10 cellular contexts compared by ENCODE assay signal in genomic region chr3:124985358-124985757, GRCh38. TPM values are rescaled to one million over a fixed set of nuclear protein-coding genes. Genes with fewer than 3 reads are reported as not detected.
DNase-seq lines count a peak whose midpoint lies in the region; ATAC-seq and TF ChIP-seq lines count a peak whose summit lies in the region.
"Had no signal": no experiment of that assay in that cellular context is flagged by ENCODE, and none has a peak within 500 bp of the region (broad histone marks: within the 10 kb centered on the region; RNA-seq: fewer than 3 reads in every experiment).

No MANE protein-coding gene starts in this region.

- WGBS in mammary epithelial cell (ENCODE audit: low coverage, missing lambda C conversion rate) = 48% methylated on average over 4 of the region's 4 CpGs

- dilution Hi-C loops in mammary epithelial cell (cut with HindIII; ENCODE audit: low sequenced_read_pairs) = no loop called here

- H3K4me3 ChIP-seq in mammary epithelial cell (replicated peaks in 1 of 3; ENCODE audit: insufficient read depth in 1 of 3, low read depth in 2 of 3, low read length in 3 of 3) (no peak overlapping the region), uterus (no peak overlapping the region)

- no peaks in the 10 kb centered on the region for H4K20me1 ChIP-seq in mammary epithelial cell (ENCODE audit: insufficient read depth, low read length)

- H3K9ac ChIP-seq in mammary epithelial cell (ENCODE audit: insufficient read depth, low read length) = no peak overlapping the region

- TF ChIP-seq POLR2A in uterus (IDR thresholded peaks at IDR 0.05) = no peak

- peak overlapping the region; percentile 62 for H3K27ac ChIP-seq in mammary epithelial cell (ENCODE audit: insufficient read depth, low read depth, low read length)
- peak overlapping the region; percentile 47 to 73 for H3K27ac ChIP-seq in uterus
- H3K27ac ChIP-seq: neutrophil had no signal

- H3K4me1 ChIP-seq in mammary epithelial cell (ENCODE audit: insufficient read depth, low read length) = peaks cover 19% of the 10 kb centered on the region
- H3K4me1 ChIP-seq in uterus = no peaks in the 10 kb centered on the region

- H3K4me2 ChIP-seq in mammary epithelial cell (ENCODE audit: insufficient read depth, low read depth, low read length) = peak overlapping the region; percentile 44

- H3K27me3 ChIP-seq in mammary epithelial cell (ENCODE audit: insufficient read depth, low read length) (no peaks in the 10 kb centered on the region), uterus (no peaks in the 10 kb centered on the region)
- H3K27me3 ChIP-seq: neutrophil had no signal

- intact Hi-C loops in mammary epithelial cell (cut with micrococcal nuclease) = no loop called here
- intact Hi-C loops in uterus (cut with DNase I; ENCODE audit: low total_unique reads) = no loop called here

- no peak for TF ChIP-seq EP300 in Ishikawa (IDR thresholded peaks at IDR 0.05; ENCODE audit: borderline replicate concordance)

- ATAC-seq in left lobe of liver = peak; percentile 26
- ATAC-seq in GM21423 (IDR thresholded peaks at IDR 0.05; ENCODE audit: unreplicated experiment) = no peak

- H3K36me3 ChIP-seq in mammary epithelial cell (ENCODE audit: insufficient read depth, low read length) = no peaks in the 10 kb centered on the region
- H3K36me3 ChIP-seq in uterus = no peaks in the 10 kb centered on the region
- H3K36me3 ChIP-seq: neutrophil had no signal

- H3K9me3 ChIP-seq in mammary epithelial cell (replicated peaks; ENCODE audit: insufficient read depth, low read length) (no peaks in the 10 kb centered on the region), uterus (no peaks in the 10 kb centered on the region)
- H3K9me3 ChIP-seq: neutrophil had no signal

- in situ Hi-C loops in mammary epithelial cell (cut with MboI; ENCODE audit: low sequenced_read_pairs in 2 of 2) = no loop called here

- H2AFZ ChIP-seq in mammary epithelial cell (ENCODE audit: low read depth, low read length) = no peak overlapping the region

- DNase-seq in mammary epithelial cell (peak; percentile 18), left lobe of liver (ENCODE audit: low spot score) (no peak), uterus (no peak), GM19238 (ENCODE audit: insufficient read length, low spot score) (no peak), HuH-7.5 (ENCODE audit: low spot score) (no peak)
- DNase-seq: activated CD4-positive, alpha-beta T cell treated with anti-CD3 and anti-CD28 coated beads, Interleukin-2, amount 50 U/mL, for 1 hour had no signal

- TF ChIP-seq CTCF in mammary epithelial cell (conservative IDR thresholded peaks at IDR 0.05 in 1 of 2, IDR thresholded peaks at IDR 0.05 in 1 of 2; ENCODE audit: extremely low read depth in 1 of 2, insufficient read depth in 1 of 2, low read depth in 1 of 2, low read length in 2 of 2) = no peak
- no peak for TF ChIP-seq CTCF in uterus (IDR thresholded peaks at IDR 0.05)

- no TSS peak for BruUV-seq in mammary epithelial cell (replicated peaks; lab: Mats Ljungman, UMichigan)

- TF ChIP-seq RAD21 in Ishikawa (IDR thresholded peaks at IDR 0.05; ENCODE audit: low read depth) = no peak

- CTCF ChIA-PET in mammary epithelial cell (lab: Charles Lee; ENCODE audit: low non-redundant PET) = no interaction called here

- H3K79me2 ChIP-seq in mammary epithelial cell (ENCODE audit: insufficient read depth, low read length) = no peaks in the 10 kb centered on the region

TF ChIP-seq in Ishikawa, 13 proteins besides CTCF, POLR2A, EP300 and RAD21:
- TF ChIP-seq CREB1 (IDR thresholded peaks at IDR 0.05; ENCODE audit: low read depth) = no peak
- peak; percentile 15; the same call in 1 of the 2 replicates for TF ChIP-seq TEAD4 (IDR thresholded peaks at IDR 0.05)

RNA-seq across cellular contexts. Expression of gene MUC13, which starts 50.8 kb away (rescaled TPM):
- not detected for total RNA-seq in mammary epithelial cell
- not detected for polyA plus RNA-seq in mammary epithelial cell
- polyA minus RNA-seq in mammary epithelial cell = not detected
- 0.50 TPM for total RNA-seq in left lobe of liver
- total RNA-seq in uterus = under 1 TPM in 1 of 4 donors, not detected in 3; 0.51 TPM
- total RNA-seq: dermis microvascular lymphatic vessel endothelial cell had no signal
